In genomic region chr13:97344250-97345175, GRCh38 we compare ENCODE assay signal across 10 cellular contexts.
DNase-seq lines count a peak whose midpoint lies in the region; ATAC-seq and TF ChIP-seq lines count a peak whose summit lies in the region.
"Had no signal": no experiment of that assay in that cellular context is flagged by ENCODE, and none has a peak within 500 bp of the region (broad histone marks: within the 10 kb centered on the region; RNA-seq: fewer than 3 reads in every experiment).

No MANE protein-coding gene starts in this region.

- TF ChIP-seq CTCF in Caco-2 (IDR thresholded peaks at IDR 0.05; ENCODE audit: insufficient read depth in 1 of 2, low read depth in 1 of 2, low read length in 1 of 2, severe bottlenecking in 1 of 2, unreplicated experiment in 1 of 2), result peak; percentile 71 to 84
- peak; percentile 68 for TF ChIP-seq CTCF in Panc1 (IDR thresholded peaks at IDR 0.05)
- TF ChIP-seq CTCF in cardiac muscle cell (IDR thresholded peaks at IDR 0.05; ENCODE audit: low read depth, low read length), result peak; percentile 75
- TF ChIP-seq CTCF in psoas muscle (IDR thresholded peaks at IDR 0.05), result peak; percentile 79

- H3K9me3 Mint-ChIP-seq in Caco-2 (ENCODE audit: unreplicated experiment), result no peaks in the 10 kb centered on the region
- no peaks in the 10 kb centered on the region for H3K9me3 Mint-ChIP-seq in activated naive CD8-positive, alpha-beta T cell treated with anti-CD3 and anti-CD28 coated beads, Interleukin-2, amount 10 ng/mL, durations not matched to agents 7 days and 5 days
- H3K9me3 Mint-ChIP-seq: activated B cell treated with CpG ODN at 0.5 μM for 24 hours; stimulated activated naive CD8-positive, alpha-beta T cell treated with anti-CD3 and anti-CD28 coated beads, Interleukin-15, Interleukin-2, amounts not matched to agents 100 ng/mL and 50 ng/mL, for 24 hours had no signal

- 35 to 44% (median 40%) methylated on average over 5 of the region's 5 CpGs for WGBS in psoas muscle, 3 donors

- H3K36me3 ChIP-seq in Caco-2 (ENCODE audit: control insufficient read depth, insufficient read depth, low read length), result peaks cover 5% of the 10 kb centered on the region
- peaks cover 24% of the 10 kb centered on the region for H3K36me3 ChIP-seq in Panc1 (ENCODE audit: control insufficient read depth, insufficient read depth, low read length)
- H3K36me3 ChIP-seq in cardiac muscle cell, result no peaks in the 10 kb centered on the region
- H3K36me3 ChIP-seq in psoas muscle (ENCODE audit: insufficient read depth in 1 of 2, low read depth in 1 of 2), result peaks cover 3 to 50% of the 10 kb centered on the region in 2 donors

- no peaks in the 10 kb centered on the region for H3K9me3 ChIP-seq in Caco-2
- no peaks in the 10 kb centered on the region for H3K9me3 ChIP-seq in Panc1 (ENCODE audit: control insufficient read depth, insufficient read depth, low read depth, low read length)
- no peaks in the 10 kb centered on the region for H3K9me3 ChIP-seq in cardiac muscle cell (ENCODE audit: low read depth)
- no peaks in the 10 kb centered on the region for H3K9me3 ChIP-seq in psoas muscle

- H3K27ac ChIP-seq in Panc1 (ENCODE audit: low read length), result peak overlapping the region; percentile 96
- H3K27ac ChIP-seq in cardiac muscle cell, result no peak overlapping the region
- peak overlapping the region; percentile 0 for H3K27ac ChIP-seq in psoas muscle

- ATAC-seq in GM19324 (IDR thresholded peaks at IDR 0.05; ENCODE audit: low FRiP score, unreplicated experiment) (peak; percentile 52), HG03571 (IDR thresholded peaks at IDR 0.05; ENCODE audit: unreplicated experiment) (peak; percentile 62), Panc1 (peak; percentile 74), psoas muscle (peak; percentile 55 to 87 (median 80))
- ATAC-seq in activated naive CD8-positive, alpha-beta T cell treated with anti-CD3 and anti-CD28 coated beads, Interleukin-2, amount 10 ng/mL, durations not matched to agents 7 days and 5 days (ENCODE audit: low read depth), result no peak

- no peak overlapping the region for H3K27ac Mint-ChIP-seq in Caco-2 (ENCODE audit: unreplicated experiment)
- H3K27ac Mint-ChIP-seq in activated naive CD8-positive, alpha-beta T cell treated with anti-CD3 and anti-CD28 coated beads, Interleukin-2, amount 10 ng/mL, durations not matched to agents 7 days and 5 days, result no peak overlapping the region
- H3K27ac Mint-ChIP-seq: activated B cell treated with CpG ODN at 0.5 μM for 24 hours; stimulated activated naive CD8-positive, alpha-beta T cell treated with anti-CD3 and anti-CD28 coated beads, Interleukin-15, Interleukin-2, amounts not matched to agents 100 ng/mL and 50 ng/mL, for 24 hours had no signal

- in situ Hi-C loops in Panc1 (cut with HindIII; ENCODE audit: low pct_unique_long_range_greater_than_20kb, low sequenced_read_pairs), result no loop called here

- H3K36me3 Mint-ChIP-seq in Caco-2 (ENCODE audit: insufficient read depth, unreplicated experiment), result peaks cover 40% of the 10 kb centered on the region
- no peaks in the 10 kb centered on the region for H3K36me3 Mint-ChIP-seq in activated naive CD8-positive, alpha-beta T cell treated with anti-CD3 and anti-CD28 coated beads, Interleukin-2, amount 10 ng/mL, durations not matched to agents 7 days and 5 days

- CTCF ChIA-PET in Caco-2 (lab: Charles Lee), result interaction anchor here (0.5 to 2.5 kb wide), 7 partner anchors 76 to 361 kb away, joined by 3 to 24 read pairs (median 4); partner anchors contain the start of gene MBNL2
- CTCF ChIA-PET in Panc1 (lab: Charles Lee), result interaction anchor here (1.2 to 1.4 kb wide), 2 partner anchors 89 to 235 kb away, joined by 4 to 5 read pairs; no protein-coding TSS in a partner anchor

- H3K27me3 ChIP-seq in Caco-2 (replicated peaks; ENCODE audit: control insufficient read depth, insufficient read depth, low read length) (no peaks in the 10 kb centered on the region), Panc1 (ENCODE audit: control insufficient read depth, insufficient read depth, low read length) (no peaks in the 10 kb centered on the region), cardiac muscle cell (no peaks in the 10 kb centered on the region), psoas muscle (ENCODE audit: insufficient read depth in 3 of 3, low read length in 2 of 3) (no peaks in the 10 kb centered on the region)

- POLR2A ChIA-PET in Caco-2 (lab: Charles Lee) (interaction anchor here (1.0 kb wide), 1 partner anchor 123 kb away, joined by 3 read pairs; the partner anchor contains the start of gene MBNL2), Panc1 (lab: Charles Lee) (no interaction called here)
- POLR2A ChIA-PET in activated naive CD8-positive, alpha-beta T cell treated with anti-CD3 and anti-CD28 coated beads, Interleukin-2, amount 10 ng/mL, durations not matched to agents 7 days and 5 days (lab: Charles Lee), result no interaction called here

- peaks cover 8% of the 10 kb centered on the region for H3K4me1 Mint-ChIP-seq in Caco-2 (ENCODE audit: low read depth, unreplicated experiment)
- no peaks in the 10 kb centered on the region for H3K4me1 Mint-ChIP-seq in activated naive CD8-positive, alpha-beta T cell treated with anti-CD3 and anti-CD28 coated beads, Interleukin-2, amount 10 ng/mL, durations not matched to agents 7 days and 5 days
- H3K4me1 Mint-ChIP-seq: activated B cell treated with CpG ODN at 0.5 μM for 24 hours had no signal

- BruUV-seq in Caco-2 (replicated peaks; lab: Mats Ljungman, UMichigan) (no TSS peak), Panc1 (replicated peaks; lab: Mats Ljungman, UMichigan) (no TSS peak)

- DNase-seq in Caco-2 (peak; percentile 65 to 69), Panc1 (ENCODE audit: low read depth, low spot score) (no peak), cardiac muscle cell (ENCODE audit: low read depth in 1 of 2, low spot score in 1 of 2) (peak; percentile 73 to 75), psoas muscle (peak; percentile 63 to 77), ureter (ENCODE audit: low spot score) (no peak)
- DNase-seq in activated naive CD8-positive, alpha-beta T cell treated with anti-CD3 and anti-CD28 coated beads, Interleukin-2, amount 10 ng/mL, durations not matched to agents 7 days and 5 days, result peak; percentile 41
- DNase-seq: activated B cell treated with CpG ODN at 0.5 μM for 24 hours had no signal

- H3K4me3 ChIP-seq in Caco-2 (ENCODE audit: low read depth, low read length) (no peak overlapping the region), Panc1 (ENCODE audit: low read depth in 2 of 2, low read length in 2 of 2) (no peak overlapping the region), cardiac muscle cell (no peak overlapping the region), psoas muscle (no peak overlapping the region)

- peaks cover 11% of the 10 kb centered on the region; the same call in 1 of the 2 replicates for H3K4me1 ChIP-seq in Caco-2
- H3K4me1 ChIP-seq in Panc1 (ENCODE audit: control insufficient read depth, insufficient read depth, low read length), result peaks cover 39% of the 10 kb centered on the region
- H3K4me1 ChIP-seq in cardiac muscle cell (ENCODE audit: low read depth), result no peaks in the 10 kb centered on the region
- peaks cover 22% of the 10 kb centered on the region for H3K4me1 ChIP-seq in psoas muscle

- intact Hi-C loops in Caco-2 (cut with micrococcal nuclease; ENCODE audit: unreplicated experiment) (loop anchor here (1.0 to 5.0 kb wide), 9 partner anchors 36 to 326 kb away; partner anchors contain the start of gene MBNL2), Panc1 (cut with micrococcal nuclease; ENCODE audit: unreplicated experiment) (loop anchor here (10.0 kb wide), 1 partner anchor 330 kb away; no protein-coding TSS in a partner anchor), psoas muscle (cut with DNase I) (loop anchor here in 1 of 2 donors (2.0 kb wide), 1 partner anchor 236 kb away; no protein-coding TSS in a partner anchor)

- no peaks in the 10 kb centered on the region for H3K27me3 Mint-ChIP-seq in Caco-2 (ENCODE audit: insufficient read depth, unreplicated experiment)
- no peaks in the 10 kb centered on the region for H3K27me3 Mint-ChIP-seq in activated naive CD8-positive, alpha-beta T cell treated with anti-CD3 and anti-CD28 coated beads, Interleukin-2, amount 10 ng/mL, durations not matched to agents 7 days and 5 days
- H3K27me3 Mint-ChIP-seq: activated B cell treated with CpG ODN at 0.5 μM for 24 hours; stimulated activated naive CD8-positive, alpha-beta T cell treated with anti-CD3 and anti-CD28 coated beads, Interleukin-15, Interleukin-2, amounts not matched to agents 100 ng/mL and 50 ng/mL, for 24 hours had no signal

- H3K4me3 Mint-ChIP-seq in Caco-2 (ENCODE audit: unreplicated experiment), result no peak overlapping the region
- H3K4me3 Mint-ChIP-seq in activated naive CD8-positive, alpha-beta T cell treated with anti-CD3 and anti-CD28 coated beads, Interleukin-2, amount 10 ng/mL, durations not matched to agents 7 days and 5 days, result no peak overlapping the region
- H3K4me3 Mint-ChIP-seq: activated B cell treated with CpG ODN at 0.5 μM for 24 hours; stimulated activated naive CD8-positive, alpha-beta T cell treated with anti-CD3 and anti-CD28 coated beads, Interleukin-15, Interleukin-2, amounts not matched to agents 100 ng/mL and 50 ng/mL, for 24 hours had no signal

Comparison
In these comparisons a context has a peak if more than half of its experiments do, and no peak if none do; other contexts are left out.
1. DNase-seq: peak in Caco-2 (2 of 2), activated naive CD8-positive, alpha-beta T cell treated with anti-CD3 and anti-CD28 coated beads, Interleukin-2, amount 10 ng/mL, durations not matched to agents 7 days and 5 days (single experiment), cardiac muscle cell (2 of 2) and psoas muscle (2 of 2); none in Panc1 (single experiment) and ureter (single experiment).
2. Peak in every context shown above with its lines, with median percentiles within 50 percentile points of each other: CTCF ChIP-seq.